ENCODE assay signal across 3 cellular contexts in the genomic region with DNA sequence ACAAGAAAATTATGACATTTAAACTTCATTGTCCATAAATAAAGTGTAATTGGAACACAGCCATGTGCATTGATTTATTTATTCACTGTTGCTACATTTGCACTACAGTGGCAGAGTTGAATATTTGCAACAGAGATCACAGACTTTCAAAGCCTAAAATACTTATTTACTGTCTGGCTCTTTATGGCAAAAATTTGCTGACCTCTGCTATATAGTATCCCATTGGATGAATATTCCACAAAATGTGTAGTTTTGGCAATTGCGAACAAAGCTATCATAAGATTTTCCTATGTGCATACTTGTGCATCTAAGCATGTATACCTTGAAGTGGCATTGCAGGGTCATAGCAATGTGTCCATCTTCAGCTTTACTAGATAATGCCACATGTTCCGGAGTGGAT.
TF ChIP-seq lines count a peak whose summit lies in the region.

No MANE protein-coding gene starts in this region.

TF ChIP-seq in HepG2, 621 proteins besides CTCF, POLR2A, EP300 and RAD21:
- TF ChIP-seq ZBTB3 (CRISPR knock-in tag; IDR thresholded peaks at IDR 0.05; ENCODE audit: borderline replicate concordance, low read depth): no peak
- TF ChIP-seq MAFF (IDR thresholded peaks at IDR 0.05; ENCODE audit: low read depth, low read length): peak; percentile 85
- peak; percentile 84 to 91 for TF ChIP-seq MAFK (conservative IDR thresholded peaks at IDR 0.05 in 1 of 2, IDR thresholded peaks at IDR 0.05 in 1 of 2; ENCODE audit: low read length in 2 of 2)
- TF ChIP-seq PAWR (CRISPR knock-in tag; IDR thresholded peaks at IDR 0.05; ENCODE audit: borderline replicate concordance): no peak

TF ChIP-seq in SK-N-SH, 30 proteins besides CTCF, POLR2A, EP300 and RAD21:
- TF ChIP-seq CHD2 (IDR thresholded peaks at IDR 0.05; ENCODE audit: low read length, partially characterized antibody): no peak

TF ChIP-seq in K562, 482 proteins besides CTCF, POLR2A, EP300 and RAD21:
- TF ChIP-seq SMARCB1 (IDR thresholded peaks at IDR 0.05; ENCODE audit: insufficient read length, low read depth) (no peak), ZNF316 (IDR thresholded peaks at IDR 0.05) (peak; percentile 20; the same call in 1 of the 2 replicates)
